1 cellular context compared by ENCODE assay signal in the genomic region with DNA sequence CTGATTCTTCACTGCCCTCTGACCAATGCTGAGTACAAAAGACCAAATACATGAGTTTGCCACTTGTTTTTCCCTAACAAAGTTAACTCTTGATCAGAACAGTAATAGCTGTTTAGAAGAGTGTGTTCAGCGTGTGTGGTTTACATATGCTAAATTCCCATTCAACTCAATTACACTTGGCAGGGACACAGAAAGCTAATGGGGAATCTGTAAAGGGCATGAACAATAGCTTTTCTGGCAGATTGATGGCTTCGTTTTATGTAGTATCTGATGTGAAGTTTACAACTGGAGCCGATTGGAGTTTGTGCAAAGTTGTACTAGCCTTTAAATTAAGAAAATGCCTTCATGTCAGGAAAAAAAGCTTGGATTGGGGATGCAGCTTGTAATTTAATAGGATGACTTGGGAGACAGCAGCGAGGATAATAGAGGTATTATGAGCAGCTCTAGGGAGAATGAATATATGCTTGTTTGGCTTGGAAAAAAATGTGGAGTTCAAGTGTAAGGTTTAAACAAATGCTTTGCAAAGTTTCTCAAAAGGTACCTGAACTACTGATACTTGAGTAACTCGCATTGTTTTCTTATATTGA.
A peak's percentile ranks its signal among the peaks of the same experiment; 100 is the strongest.
TF ChIP-seq lines count a peak whose summit lies in the region.

No MANE protein-coding gene starts in this region.

TF ChIP-seq in SK-N-SH, 30 proteins besides CTCF, POLR2A, EP300 and RAD21 (continued from another document):
- TF ChIP-seq ZBTB33 (IDR thresholded peaks at IDR 0.05; ENCODE audit: borderline replicate concordance, low read depth) (no peak), RCOR1 (IDR thresholded peaks at IDR 0.05; ENCODE audit: low read length) (peak; percentile 79), CHD2 (IDR thresholded peaks at IDR 0.05; ENCODE audit: low read length, partially characterized antibody) (peak; percentile 67), JUND (IDR thresholded peaks at IDR 0.05) (no peak), MXI1 (IDR thresholded peaks at IDR 0.05; ENCODE audit: low read depth, low read length) (peak; percentile 38; the same call in 1 of the 2 replicates), TCF12 (IDR thresholded peaks at IDR 0.05) (no peak), POLR2AphosphoS5 (IDR thresholded peaks at IDR 0.05; ENCODE audit: low read depth, low read length) (no peak)
- TF ChIP-seq, protein P1, sequence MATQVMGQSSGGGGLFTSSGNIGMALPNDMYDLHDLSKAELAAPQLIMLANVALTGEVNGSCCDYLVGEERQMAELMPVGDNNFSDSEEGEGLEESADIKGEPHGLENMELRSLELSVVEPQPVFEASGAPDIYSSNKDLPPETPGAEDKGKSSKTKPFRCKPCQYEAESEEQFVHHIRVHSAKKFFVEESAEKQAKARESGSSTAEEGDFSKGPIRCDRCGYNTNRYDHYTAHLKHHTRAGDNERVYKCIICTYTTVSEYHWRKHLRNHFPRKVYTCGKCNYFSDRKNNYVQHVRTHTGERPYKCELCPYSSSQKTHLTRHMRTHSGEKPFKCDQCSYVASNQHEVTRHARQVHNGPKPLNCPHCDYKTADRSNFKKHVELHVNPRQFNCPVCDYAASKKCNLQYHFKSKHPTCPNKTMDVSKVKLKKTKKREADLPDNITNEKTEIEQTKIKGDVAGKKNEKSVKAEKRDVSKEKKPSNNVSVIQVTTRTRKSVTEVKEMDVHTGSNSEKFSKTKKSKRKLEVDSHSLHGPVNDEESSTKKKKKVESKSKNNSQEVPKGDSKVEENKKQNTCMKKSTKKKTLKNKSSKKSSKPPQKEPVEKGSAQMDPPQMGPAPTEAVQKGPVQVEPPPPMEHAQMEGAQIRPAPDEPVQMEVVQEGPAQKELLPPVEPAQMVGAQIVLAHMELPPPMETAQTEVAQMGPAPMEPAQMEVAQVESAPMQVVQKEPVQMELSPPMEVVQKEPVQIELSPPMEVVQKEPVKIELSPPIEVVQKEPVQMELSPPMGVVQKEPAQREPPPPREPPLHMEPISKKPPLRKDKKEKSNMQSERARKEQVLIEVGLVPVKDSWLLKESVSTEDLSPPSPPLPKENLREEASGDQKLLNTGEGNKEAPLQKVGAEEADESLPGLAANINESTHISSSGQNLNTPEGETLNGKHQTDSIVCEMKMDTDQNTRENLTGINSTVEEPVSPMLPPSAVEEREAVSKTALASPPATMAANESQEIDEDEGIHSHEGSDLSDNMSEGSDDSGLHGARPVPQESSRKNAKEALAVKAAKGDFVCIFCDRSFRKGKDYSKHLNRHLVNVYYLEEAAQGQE (IDR thresholded peaks at IDR 0.05; ENCODE audit: low read depth, low read length), result no peak
